21 cellular contexts compared by ENCODE assay signal in genomic region chr16:86090461-86091170, GRCh38.
DNase-seq lines count a peak whose midpoint lies in the region; FAIRE-seq and TF ChIP-seq lines count a peak whose summit lies in the region.
"Had no signal": no experiment of that assay in that cellular context is flagged by ENCODE, and none has a peak within 500 bp of the region (broad histone marks: within the 10 kb centered on the region; RNA-seq: fewer than 3 reads in every experiment).

No MANE protein-coding gene starts in this region.

- no peak overlapping the region for H3K56ac ChIP-seq in H1 (replicated peaks; ENCODE audit: insufficient read length, low read depth, low read length)

- H2BK15ac ChIP-seq in H1 (ENCODE audit: low read length), result no peak overlapping the region

- FAIRE-seq in H1 (lab: Jason Lieb, UNC), result no peak

- H2AK5ac ChIP-seq in H1 (ENCODE audit: low read depth, low read length), result no peak overlapping the region

- no peak overlapping the region for H2AFZ ChIP-seq in H1 (ENCODE audit: low read length)
- H2AFZ ChIP-seq: GM23248 had no signal

- H3K23me2 ChIP-seq in H1 (ENCODE audit: low read depth, low read length), result no peaks in the 10 kb centered on the region

- H3K36me3 ChIP-seq in KOPT-K1 (ENCODE audit: insufficient read depth, low read length) (no peaks in the 10 kb centered on the region), H1 (ENCODE audit: control insufficient read depth in 2 of 4, insufficient read depth in 4 of 4, low read length in 3 of 4) (no peaks in the 10 kb centered on the region), sigmoid colon (no peaks in the 10 kb centered on the region)
- H3K36me3 ChIP-seq: MG63 had no signal

- TF ChIP-seq EP300 in H1 (IDR thresholded peaks at IDR 0.05; ENCODE audit: borderline replicate concordance in 1 of 2, low read depth in 2 of 2, low read length in 2 of 2) (no peak), sigmoid colon (IDR thresholded peaks at IDR 0.05) (no peak)

- TF ChIP-seq RAD21 in H1 (IDR thresholded peaks at IDR 0.05 in 1 of 2, conservative IDR thresholded peaks at IDR 0.05 in 1 of 2; ENCODE audit: low read depth in 2 of 2, low read length in 2 of 2), result no peak

- intact Hi-C loops in sigmoid colon (cut with DNase I), result no loop called here

- TF ChIP-seq POLR2A in H1 (IDR thresholded peaks at IDR 0.05; ENCODE audit: control extremely low read depth in 1 of 2, low read depth in 2 of 2, low read length in 2 of 2) (no peak), sigmoid colon (IDR thresholded peaks at IDR 0.05) (no peak)

- H2BK12ac ChIP-seq in H1 (ENCODE audit: low read depth, low read length), result no peak overlapping the region

- H2BK120ac ChIP-seq in H1 (replicated peaks; ENCODE audit: low read depth, low read length), result no peak overlapping the region

- no peak overlapping the region for H3K4me2 ChIP-seq in H1 (ENCODE audit: insufficient read depth in 1 of 2, low read depth in 2 of 2, low read length in 2 of 2)

- H4K8ac ChIP-seq in H1 (ENCODE audit: extremely low read depth, insufficient read depth, low read length), result 0 out of 2 replicates have a peak overlapping the region, but pooled peaks have one; percentile 19

- no peak overlapping the region for H3K9ac ChIP-seq in H1 (replicated peaks in 1 of 4; ENCODE audit: extremely low read depth in 1 of 4, low read depth in 3 of 4, low read length in 3 of 4)
- H3K9ac ChIP-seq: GM23248 had no signal

- H3K14ac ChIP-seq in H1 (ENCODE audit: insufficient read length), result no peak overlapping the region

- WGBS in H1 (ENCODE audit: extremely low coverage in 1 of 2, insufficient coverage in 1 of 2, insufficient read length in 1 of 2, insufficient replicate concordance in 2 of 2, low coverage in 1 of 2, low lambda C conversion rate in 2 of 2, missing lambda C conversion rate in 1 of 2), 2 experiments, result 90% methylated on average over 9 of the region's 9 CpGs; no CpG with 5 or more reads in 1 of the 2 experiments
- 67 to 77% methylated on average over 9 of the region's 9 CpGs for WGBS in sigmoid colon, 2 donors

- no peaks in the 10 kb centered on the region for H3K79me1 ChIP-seq in H1 (ENCODE audit: low read depth, low read length)

- no peaks in the 10 kb centered on the region for H4K20me1 ChIP-seq in H1 (replicated peaks in 1 of 2; ENCODE audit: control insufficient read depth in 1 of 2, insufficient read depth in 2 of 2, low read length in 2 of 2)

- H3K27me3 ChIP-seq in H1 (replicated peaks in 1 of 4; ENCODE audit: control insufficient read depth in 3 of 4, extremely low read depth in 1 of 4, insufficient read depth in 3 of 4, low read length in 3 of 4) (no peaks in the 10 kb centered on the region), sigmoid colon (no peaks in the 10 kb centered on the region)
- H3K27me3 ChIP-seq: MG63 had no signal

- H3K4me1 ChIP-seq in H1 (replicated peaks in 1 of 4; ENCODE audit: control insufficient read depth in 3 of 4, insufficient read depth in 4 of 4, low read length in 3 of 4) (peaks cover 0 to 8% (median 5%) of the 10 kb centered on the region in 4 experiments; a peak in 6 of 7 replicates), sigmoid colon (peaks cover 0 to 10% (median 5%) of the 10 kb centered on the region in 4 donors)

- no peaks in the 10 kb centered on the region for H3K79me2 ChIP-seq in H1 (ENCODE audit: control insufficient read depth in 1 of 2, insufficient read depth in 2 of 2, low read length in 2 of 2)

- H4K5ac ChIP-seq in H1 (ENCODE audit: insufficient read length, low read depth, low read length), result no peak overlapping the region

- H3K23ac ChIP-seq in H1 (ENCODE audit: insufficient read length), result no peak overlapping the region

- H3K27ac ChIP-seq in KOPT-K1 (ENCODE audit: low read depth, low read length, poor library complexity, severe bottlenecking), result peak overlapping the region; percentile 56
- no peak overlapping the region for H3K27ac ChIP-seq in H1 (ENCODE audit: low read depth, low read length)
- no peak overlapping the region for H3K27ac ChIP-seq in sigmoid colon
- H3K27ac ChIP-seq: GM23248, HL-60 had no signal

- TF ChIP-seq CTCF in H1 (IDR thresholded peaks at IDR 0.05; ENCODE audit: control extremely low read depth in 1 of 3, insufficient read depth in 1 of 3, low read depth in 1 of 3, low read length in 3 of 3), result no peak
- TF ChIP-seq CTCF in sigmoid colon (IDR thresholded peaks at IDR 0.05), result no peak

- H3K9me3 ChIP-seq in KOPT-K1 (ENCODE audit: insufficient read depth, low read length, poor library complexity, severe bottlenecking) (no peaks in the 10 kb centered on the region), H1 (ENCODE audit: insufficient read depth in 2 of 2, low read depth in 1 of 2, low read length in 1 of 2) (no peaks in the 10 kb centered on the region), sigmoid colon (no peaks in the 10 kb centered on the region)
- H3K9me3 ChIP-seq: MG63 had no signal

- no peak overlapping the region for H2BK20ac ChIP-seq in H1 (ENCODE audit: low read length)

- peak; percentile 52 for DNase-seq in activated effector memory CD4-positive, alpha-beta T cell treated with anti-CD3 and anti-CD28 coated beads, Interleukin-2, amount 50 U/mL, for 16 hours
- DNase-seq in activated effector memory CD4-positive, alpha-beta T cell treated with Interleukin-2 at 50 U/mL for 16 hours, result no peak
- DNase-seq in H1 (ENCODE audit: low read depth in 1 of 2, low spot score in 2 of 2), result no peak
- DNase-seq in sigmoid colon, result peak; percentile 27
- no peak for DNase-seq in MV-4-11 (lab: John Stamatoyannopoulos, UW)
- no peak for DNase-seq in OCI-M1 (lab: John Stamatoyannopoulos, UW)
- no peak for DNase-seq in NCI-H526 treated with DMSO at 0.1 percent for 48 hours (lab: John Stamatoyannopoulos, UW)
- DNase-seq: 8988T; CD4-positive, alpha-beta T cell; DMS153; GDM1; GM23248; Kasumi-1; MG63; NCI-H1092; NCI-H1436 treated with DMSO at 0.1 percent for 48 hours; NCI-H2029 treated with DMSO at 0.1 percent for 48 hours; NCI-H446 treated with DMSO at 0.1 percent for 48 hours; NCI-H748 treated with DMSO at 0.1 percent for 48 hours had no signal

- no peak overlapping the region for H2BK5ac ChIP-seq in H1 (ENCODE audit: low read depth, low read length)

- no peak overlapping the region for H4K91ac ChIP-seq in H1 (replicated peaks; ENCODE audit: insufficient read length, low read length)

- H3K4ac ChIP-seq in H1 (replicated peaks; ENCODE audit: insufficient read length, low read depth, low read length), result no peak overlapping the region

- POLR2A ChIA-PET in H1 (lab: Charles Lee; ENCODE audit: partially characterized antibody), result interaction anchor here (0.6 to 1.1 kb wide), 2 partner anchors 24 to 88 kb away, joined by 3 to 4 read pairs; no protein-coding TSS in a partner anchor

- no peak overlapping the region for H3K18ac ChIP-seq in H1 (ENCODE audit: extremely low read depth, low read length)

- CTCF ChIA-PET in H1 (lab: Charles Lee; ENCODE audit: partially characterized antibody), result interaction anchor here (0.6 to 2.9 kb wide), 6 partner anchors 10 to 269 kb away, joined by 3 to 9 read pairs (median 4); no protein-coding TSS in a partner anchor

- no peak overlapping the region for H3K4me3 ChIP-seq in H1 (ENCODE audit: extremely low read depth in 1 of 4, insufficient read depth in 2 of 4, low read depth in 3 of 4, low read length in 4 of 4)
- H3K4me3 ChIP-seq in sigmoid colon, result no peak overlapping the region
- H3K4me3 ChIP-seq: GM23248, MG63 had no signal

TF ChIP-seq in H1, 55 proteins besides CTCF, POLR2A, EP300 and RAD21:
- no peak for TF ChIP-seq SUZ12 (IDR thresholded peaks at IDR 0.05; ENCODE audit: low read length)
- no peak for TF ChIP-seq BRCA1 (IDR thresholded peaks at IDR 0.05; ENCODE audit: low read depth, low read length)
- TF ChIP-seq SP4 (IDR thresholded peaks at IDR 0.05; ENCODE audit: low read length), result no peak
- no peak for TF ChIP-seq EGR1 (IDR thresholded peaks at IDR 0.05; ENCODE audit: borderline replicate concordance, low read depth, low read length)
- no peak for TF ChIP-seq BACH1 (IDR thresholded peaks at IDR 0.05; ENCODE audit: low read length)
- TF ChIP-seq JUND (IDR thresholded peaks at IDR 0.05; ENCODE audit: low read length), result no peak
- no peak for TF ChIP-seq MAX (IDR thresholded peaks at IDR 0.05)
- no peak for TF ChIP-seq HDAC6 (IDR thresholded peaks at IDR 0.05; ENCODE audit: low read depth, low read length)
- TF ChIP-seq ATF3 (IDR thresholded peaks at IDR 0.05; ENCODE audit: insufficient read depth, low read depth, low read length), result no peak
- TF ChIP-seq ZNF274 (IDR thresholded peaks at IDR 0.05; ENCODE audit: borderline replicate concordance, extremely low read depth, low read length), result no peak
- TF ChIP-seq RNF2 (IDR thresholded peaks at IDR 0.05; ENCODE audit: borderline replicate concordance, low read depth, low read length, missing control alignments, poor library complexity, severe bottlenecking), result no peak
- TF ChIP-seq YY1 (IDR thresholded peaks at IDR 0.05; ENCODE audit: low read depth, low read length), result no peak
- TF ChIP-seq CREB1 (IDR thresholded peaks at IDR 0.05), result no peak
- no peak for TF ChIP-seq SIRT6 (IDR thresholded peaks at IDR 0.05; ENCODE audit: low read length)
- no peak for TF ChIP-seq SRF (IDR thresholded peaks at IDR 0.05; ENCODE audit: low read depth, low read length)
- TF ChIP-seq KDM1A (IDR thresholded peaks at IDR 0.05; ENCODE audit: borderline replicate concordance, low read length), result no peak
- TF ChIP-seq CBX5 (IDR thresholded peaks at IDR 0.05; ENCODE audit: low read depth, low read length), result no peak
- no peak for TF ChIP-seq TCF12 (IDR thresholded peaks at IDR 0.05; ENCODE audit: low read depth, low read length)
- no peak for TF ChIP-seq POLR2AphosphoS5 (IDR thresholded peaks at IDR 0.05; ENCODE audit: low read depth, low read length)
- TF ChIP-seq RFX5 (IDR thresholded peaks at IDR 0.05; ENCODE audit: borderline replicate concordance, low read depth, low read length), result no peak
TF ChIP-seq in H1: peak in this region for 0.

Comparison
In these comparisons a context has a peak if more than half of its experiments do, and no peak if none do; other contexts are left out.
1. DNase-seq: peak in activated effector memory CD4-positive, alpha-beta T cell treated with anti-CD3 and anti-CD28 coated beads, Interleukin-2, amount 50 U/mL, for 16 hours (single experiment) and sigmoid colon (single experiment); none in activated effector memory CD4-positive, alpha-beta T cell treated with Interleukin-2 at 50 U/mL for 16 hours (single experiment), H1 (0 of 2), MV-4-11 (single experiment), OCI-M1 (single experiment) and NCI-H526 treated with DMSO at 0.1 percent for 48 hours (single experiment).